In the genomic region with DNA sequence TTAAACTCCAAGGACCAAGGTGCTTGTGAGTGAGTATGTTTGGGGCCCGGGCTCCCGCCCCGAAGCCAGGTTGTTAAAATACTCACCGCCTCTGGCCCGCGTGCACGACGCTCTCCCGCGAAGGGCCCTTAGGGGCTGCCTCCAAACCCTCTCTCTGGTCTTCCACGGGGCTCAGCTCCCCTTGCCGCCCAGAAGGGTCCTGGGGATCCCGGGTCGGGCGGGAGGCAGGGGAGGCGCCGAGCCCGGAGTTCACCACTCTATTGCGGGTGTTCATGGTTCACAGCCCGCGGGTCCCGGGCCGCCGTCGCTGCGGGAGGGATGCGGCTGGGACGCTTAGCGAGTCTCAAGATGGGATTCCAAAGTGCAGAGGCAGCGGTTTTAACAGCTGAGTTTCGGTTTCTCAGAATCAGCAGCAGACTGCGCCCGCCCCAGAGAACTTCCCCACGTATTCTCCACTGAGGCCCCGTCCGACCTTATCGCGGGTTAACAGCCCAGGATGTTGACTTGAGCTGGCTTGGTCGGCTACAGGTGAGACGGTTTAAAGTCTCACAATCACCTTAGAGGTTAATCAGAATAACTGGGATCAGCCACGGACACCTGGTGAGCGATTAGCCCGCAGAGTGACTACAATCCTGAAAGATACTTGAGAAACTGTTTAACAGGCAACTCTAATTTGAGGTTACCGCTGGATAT, we compare ENCODE assay signal across 8 cellular contexts. TPM values are rescaled to one million over a fixed set of nuclear protein-coding genes. Genes with fewer than 3 reads are reported as not detected.
DNase-seq lines count a peak whose midpoint lies in the region; ATAC-seq and TF ChIP-seq lines count a peak whose summit lies in the region.

A gene with protein sequence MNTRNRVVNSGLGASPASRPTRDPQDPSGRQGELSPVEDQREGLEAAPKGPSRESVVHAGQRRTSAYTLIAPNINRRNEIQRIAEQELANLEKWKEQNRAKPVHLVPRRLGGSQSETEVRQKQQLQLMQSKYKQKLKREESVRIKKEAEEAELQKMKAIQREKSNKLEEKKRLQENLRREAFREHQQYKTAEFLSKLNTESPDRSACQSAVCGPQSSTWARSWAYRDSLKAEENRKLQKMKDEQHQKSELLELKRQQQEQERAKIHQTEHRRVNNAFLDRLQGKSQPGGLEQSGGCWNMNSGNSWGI (minus strand): TSS at position 350 of the 693 bp plus-strand sequence. CDS start 76 bp downstream, at position 274.

- TF ChIP-seq POLR2A in suprapubic skin (IDR thresholded peaks at IDR 0.05) = no peak

- H3K36me3 ChIP-seq in neutrophil (no peaks in the 10 kb centered on the region), suprapubic skin (no peaks in the 10 kb centered on the region)

- ATAC-seq in GM18511 (IDR thresholded peaks at IDR 0.05; ENCODE audit: unreplicated experiment) (peak; percentile 82), HG02840 (IDR thresholded peaks at IDR 0.05; ENCODE audit: low FRiP score, unreplicated experiment) (peak; percentile 73), foreskin keratinocyte (peak; percentile 66)

- DNase-seq in OCI-M1 (lab: John Stamatoyannopoulos, UW) = peak; percentile 92
- DNase-seq in activated effector memory CD4-positive, alpha-beta T cell treated with Interleukin-2 at 50 U/mL for 16 hours = peak; percentile 65
- peak in 1 of 2 donors; percentile 48 for DNase-seq in foreskin keratinocyte
- peak; percentile 71 to 87 for DNase-seq in suprapubic skin (ENCODE audit: low spot score in 2 of 2)
- no peak for DNase-seq in NCI-H345 treated with DMSO at 0.1 percent for 48 hours (lab: John Stamatoyannopoulos, UW; ENCODE audit: unreplicated experiment)

- H3K27ac ChIP-seq in foreskin keratinocyte (peak within 1 kb of the TSS; percentile 81), neutrophil (peak within 1 kb of the TSS; percentile 59), suprapubic skin (peak within 1 kb of the TSS; percentile 77)

- H3K9me3 ChIP-seq in neutrophil = no peaks in the 10 kb centered on the region
- no peaks in the 10 kb centered on the region for H3K9me3 ChIP-seq in suprapubic skin

- peak within 1 kb of the TSS; percentile 66 to 70 for H3K4me3 ChIP-seq in neutrophil (ENCODE audit: low read depth in 1 of 2, low read length in 1 of 2)
- H3K4me3 ChIP-seq in suprapubic skin = peak within 1 kb of the TSS; percentile 77

- WGBS in suprapubic skin = 12% methylated on average over 41 of the region's 44 CpGs

- TF ChIP-seq CTCF in foreskin keratinocyte (conservative IDR thresholded peaks at IDR 0.05) (no peak), neutrophil (IDR thresholded peaks at IDR 0.05) (no peak), suprapubic skin (IDR thresholded peaks at IDR 0.05) (no peak)

- H3K4me1 ChIP-seq in foreskin keratinocyte (peaks cover 23% of the 10 kb centered on the region), neutrophil (ENCODE audit: control insufficient read depth in 1 of 2, insufficient read depth in 1 of 2, low read depth in 1 of 2, low read length in 1 of 2) (peaks cover 19 to 22% of the 10 kb centered on the region in 2 experiments), suprapubic skin (peaks cover 16% of the 10 kb centered on the region)

- no peaks in the 10 kb centered on the region for H3K27me3 ChIP-seq in foreskin keratinocyte
- peaks cover 21% of the 10 kb centered on the region for H3K27me3 ChIP-seq in neutrophil
- H3K27me3 ChIP-seq in suprapubic skin = no peaks in the 10 kb centered on the region

- TF ChIP-seq EP300 in suprapubic skin (IDR thresholded peaks at IDR 0.05) = no peak

RNA-seq across cellular contexts. Expression of the gene that starts here (rescaled TPM):
- total RNA-seq in foreskin keratinocyte (16.0 and 26.2 TPM in 2 replicates), suprapubic skin (1 to 10 TPM in 2 of 4 donors, under 1 TPM in 2; 0.53 to 2.7 (median 1.1) TPM)
- 12.5 and 18.6 TPM in 2 replicates for polyA plus RNA-seq in foreskin keratinocyte
